In genomic region chr12:109963330-109963729, GRCh38 we compare ENCODE assay signal across 1 cellular context.
TF ChIP-seq lines count a peak whose summit lies in the region.

No MANE protein-coding gene starts in this region.

TF ChIP-seq in K562, 482 proteins besides CTCF, POLR2A, EP300 and RAD21:
- peak; percentile 78 for TF ChIP-seq BCOR (IDR thresholded peaks at IDR 0.05)
- TF ChIP-seq WHSC1 (IDR thresholded peaks at IDR 0.05; ENCODE audit: low read length): no peak
- peak; percentile 66; the same call in 1 of the 2 replicates for TF ChIP-seq ADNP (tag; IDR thresholded peaks at IDR 0.05)
- no peak for TF ChIP-seq PHTF2 (CRISPR knock-in tag; IDR thresholded peaks at IDR 0.05)
- no peak for TF ChIP-seq RNF2 (IDR thresholded peaks at IDR 0.05)
- peak; percentile 89 for TF ChIP-seq RBM25 (IDR thresholded peaks at IDR 0.05; ENCODE audit: low read depth, low read length, severe bottlenecking)
- no peak for TF ChIP-seq ATF7 (IDR thresholded peaks at IDR 0.05)
- TF ChIP-seq NBN (IDR thresholded peaks at IDR 0.05; ENCODE audit: low read depth): no peak
